11 cellular contexts compared by ENCODE assay signal in the genomic region with DNA sequence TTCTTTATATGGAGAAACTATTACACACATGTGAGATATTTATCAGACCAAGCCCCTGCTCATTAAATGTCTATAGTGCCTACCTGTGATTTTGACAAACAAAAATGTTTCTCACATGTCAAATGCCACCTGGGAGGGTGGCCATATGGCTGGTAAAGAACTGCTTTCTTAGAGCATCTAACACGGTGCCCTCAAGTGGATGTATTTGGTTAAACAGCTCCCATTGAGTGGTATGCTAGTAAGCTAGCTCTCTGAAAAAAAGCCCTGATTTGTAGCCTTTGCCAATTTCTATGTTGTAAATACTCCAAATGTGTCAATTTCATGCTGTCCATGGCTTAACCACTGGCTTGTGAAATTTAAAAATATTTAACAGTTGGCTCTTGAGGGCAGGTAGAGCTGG.
DNase-seq lines count a peak whose midpoint lies in the region; ATAC-seq, FAIRE-seq and TF ChIP-seq lines count a peak whose summit lies in the region.
"Had no signal": no experiment of that assay in that cellular context is flagged by ENCODE, and none has a peak within 500 bp of the region (broad histone marks: within the 10 kb centered on the region; RNA-seq: fewer than 3 reads in every experiment).

No MANE protein-coding gene starts in this region.

- dilution Hi-C loops in mammary epithelial cell (cut with HindIII; ENCODE audit: low sequenced_read_pairs), result loop anchor here (10.0 kb wide), 1 partner anchor 540 kb away; no protein-coding TSS in a partner anchor

- no peaks in the 10 kb centered on the region for H3K4me1 Mint-ChIP-seq in MCF 10A (ENCODE audit: insufficient read depth, unreplicated experiment)
- no peaks in the 10 kb centered on the region for H3K4me1 Mint-ChIP-seq in stimulated activated naive B cell treated with anti-CD40 and anti-IgM and Interleukin-4, amounts not matched to agents 10 μg/mL and 1 μg/mL and 100 μg/mL, for 72 hours
- H3K4me1 Mint-ChIP-seq: activated B cell treated with CpG ODN at 0.5 μM for 24 hours had no signal

- no peak overlapping the region for H3K27ac ChIP-seq in mammary epithelial cell (ENCODE audit: insufficient read depth, low read depth, low read length)

- ATAC-seq in HG03103 (IDR thresholded peaks at IDR 0.05; ENCODE audit: low read depth, unreplicated experiment), result peak; percentile 71
- peak; percentile 54 to 71 for ATAC-seq in stimulated activated naive B cell treated with anti-CD40 and anti-IgM and Interleukin-4, amounts not matched to agents 10 μg/mL and 1 μg/mL and 100 μg/mL, for 72 hours (replicated peaks)

- no peak overlapping the region for H3K4me2 ChIP-seq in mammary epithelial cell (ENCODE audit: insufficient read depth, low read depth, low read length)

- in situ Hi-C loops in mammary epithelial cell (cut with MboI; ENCODE audit: low sequenced_read_pairs in 2 of 2), result loop anchor here (10.0 kb wide), 1 partner anchor 420 kb away; no protein-coding TSS in a partner anchor

- no peak overlapping the region for H3K27ac Mint-ChIP-seq in MCF 10A (ENCODE audit: low read depth, unreplicated experiment)
- H3K27ac Mint-ChIP-seq in stimulated activated naive B cell treated with anti-CD40 and anti-IgM and Interleukin-4, amounts not matched to agents 10 μg/mL and 1 μg/mL and 100 μg/mL, for 72 hours, result no peak overlapping the region
- H3K27ac Mint-ChIP-seq: activated B cell treated with CpG ODN at 0.5 μM for 24 hours; dendritic cell treated with granulocyte-macrophage colony-stimulating factor and Interleukin-4, amounts not matched to agents 40 ng/mL and 50 ng/mL, for 4 days; stimulated activated naive CD8-positive, alpha-beta T cell treated with anti-CD3 and anti-CD28 coated beads, Interleukin-15, Interleukin-2, amounts not matched to agents 100 ng/mL and 50 ng/mL, for 24 hours had no signal

- no peak for TF ChIP-seq CTCF in MCF 10A (IDR thresholded peaks at IDR 0.05; ENCODE audit: unreplicated experiment)
- peak in 1 of 2 donors; percentile 36 for TF ChIP-seq CTCF in mammary epithelial cell (conservative IDR thresholded peaks at IDR 0.05 in 1 of 2, IDR thresholded peaks at IDR 0.05 in 1 of 2; ENCODE audit: extremely low read depth in 1 of 2, insufficient read depth in 1 of 2, low read depth in 1 of 2, low read length in 2 of 2)

- H3K4me3 ChIP-seq in mammary epithelial cell (replicated peaks in 1 of 3; ENCODE audit: insufficient read depth in 1 of 3, low read depth in 2 of 3, low read length in 3 of 3), result no peak overlapping the region

- H4K20me1 ChIP-seq in mammary epithelial cell (ENCODE audit: insufficient read depth, low read length), result no peaks in the 10 kb centered on the region

- peaks cover 6% of the 10 kb centered on the region for H3K27me3 ChIP-seq in mammary epithelial cell (ENCODE audit: insufficient read depth, low read length)

- no peak overlapping the region for H3K9ac ChIP-seq in mammary epithelial cell (ENCODE audit: insufficient read depth, low read length)

- 0% methylated on average over 1 of the region's 1 CpG for WGBS in mammary epithelial cell (ENCODE audit: low coverage, missing lambda C conversion rate)

- no peaks in the 10 kb centered on the region for H3K36me3 ChIP-seq in mammary epithelial cell (ENCODE audit: insufficient read depth, low read length)

- H3K4me3 Mint-ChIP-seq in MCF 10A (ENCODE audit: unreplicated experiment), result no peak overlapping the region
- no peak overlapping the region for H3K4me3 Mint-ChIP-seq in stimulated activated naive B cell treated with anti-CD40 and anti-IgM and Interleukin-4, amounts not matched to agents 10 μg/mL and 1 μg/mL and 100 μg/mL, for 72 hours
- H3K4me3 Mint-ChIP-seq: activated B cell treated with CpG ODN at 0.5 μM for 24 hours; dendritic cell treated with granulocyte-macrophage colony-stimulating factor and Interleukin-4, amounts not matched to agents 40 ng/mL and 50 ng/mL, for 4 days; stimulated activated naive CD8-positive, alpha-beta T cell treated with anti-CD3 and anti-CD28 coated beads, Interleukin-15, Interleukin-2, amounts not matched to agents 100 ng/mL and 50 ng/mL, for 24 hours had no signal

- intact Hi-C loops in MCF 10A (cut with micrococcal nuclease) (no loop called here), mammary epithelial cell (cut with micrococcal nuclease) (loop anchor here (1.0 to 10.0 kb wide), 3 partner anchors 157 to 300 kb away; no protein-coding TSS in a partner anchor)

- POLR2A ChIA-PET in MCF 10A (lab: Yijun Ruan, JAX), result no interaction called here

- no peaks in the 10 kb centered on the region for H3K79me2 ChIP-seq in mammary epithelial cell (ENCODE audit: insufficient read depth, low read length)

- no peaks in the 10 kb centered on the region for H3K9me3 Mint-ChIP-seq in MCF 10A (ENCODE audit: unreplicated experiment)
- peaks cover 0 to 3% of the 10 kb centered on the region in 2 donors for H3K9me3 Mint-ChIP-seq in stimulated activated naive B cell treated with anti-CD40 and anti-IgM and Interleukin-4, amounts not matched to agents 10 μg/mL and 1 μg/mL and 100 μg/mL, for 72 hours
- H3K9me3 Mint-ChIP-seq: dendritic cell treated with granulocyte-macrophage colony-stimulating factor and Interleukin-4, amounts not matched to agents 40 ng/mL and 50 ng/mL, for 4 days; stimulated activated naive CD8-positive, alpha-beta T cell treated with anti-CD3 and anti-CD28 coated beads, Interleukin-15, Interleukin-2, amounts not matched to agents 100 ng/mL and 50 ng/mL, for 24 hours had no signal

- no TSS peak for BruUV-seq in MCF 10A (replicated peaks; lab: Mats Ljungman, UMichigan)
- BruUV-seq in mammary epithelial cell (replicated peaks; lab: Mats Ljungman, UMichigan), result no TSS peak

- peaks cover 69% of the 10 kb centered on the region for H3K27me3 Mint-ChIP-seq in MCF 10A (ENCODE audit: insufficient read depth, unreplicated experiment)
- peaks cover 32 to 55% of the 10 kb centered on the region in 2 donors for H3K27me3 Mint-ChIP-seq in stimulated activated naive B cell treated with anti-CD40 and anti-IgM and Interleukin-4, amounts not matched to agents 10 μg/mL and 1 μg/mL and 100 μg/mL, for 72 hours

- H2AFZ ChIP-seq in mammary epithelial cell (ENCODE audit: low read depth, low read length), result no peak overlapping the region

- no peaks in the 10 kb centered on the region for H3K36me3 Mint-ChIP-seq in MCF 10A (ENCODE audit: insufficient read depth, unreplicated experiment)
- H3K36me3 Mint-ChIP-seq in stimulated activated naive B cell treated with anti-CD40 and anti-IgM and Interleukin-4, amounts not matched to agents 10 μg/mL and 1 μg/mL and 100 μg/mL, for 72 hours, result no peaks in the 10 kb centered on the region

- FAIRE-seq in urothelium cell line (lab: Jason Lieb, UNC), result no peak

- DNase-seq in MCF 10A (ENCODE audit: unreplicated experiment), result peak; percentile 23
- no peak for DNase-seq in mammary epithelial cell
- peak; percentile 10 for DNase-seq in SW480 (ENCODE audit: low spot score)
- no peak for DNase-seq in stimulated activated naive B cell treated with anti-CD40 and anti-IgM and Interleukin-4, amounts not matched to agents 10 μg/mL and 1 μg/mL and 100 μg/mL, for 72 hours
- DNase-seq in urothelium cell line (ENCODE audit: low spot score), result no peak
- DNase-seq in cerebellum (ENCODE audit: low spot score), result no peak
- DNase-seq in NCI-H2029 (lab: John Stamatoyannopoulos, UW), result no peak
- DNase-seq: activated B cell treated with CpG ODN at 0.5 μM for 24 hours had no signal

- peaks cover 3% of the 10 kb centered on the region for H3K4me1 ChIP-seq in mammary epithelial cell (ENCODE audit: insufficient read depth, low read length)

- no peaks in the 10 kb centered on the region for H3K9me3 ChIP-seq in mammary epithelial cell (replicated peaks; ENCODE audit: insufficient read depth, low read length)

- CTCF ChIA-PET in MCF 10A (lab: Yijun Ruan, JAX) (interaction anchor here (0.6 to 4.3 kb wide), 10 partner anchors 27 to 562 kb away, joined by 3 to 42 read pairs (median 4); no protein-coding TSS in a partner anchor), mammary epithelial cell (lab: Charles Lee; ENCODE audit: low non-redundant PET) (interaction anchor here (0.5 to 0.7 kb wide), 5 partner anchors 90 to 307 kb away, joined by 3 to 8 read pairs (median 5); no protein-coding TSS in a partner anchor)

Comparison
In these comparisons a context has a peak if more than half of its experiments do, and no peak if none do; other contexts are left out.
1. DNase-seq: peak in MCF 10A (single experiment) and SW480 (single experiment); none in mammary epithelial cell (single experiment), stimulated activated naive B cell treated with anti-CD40 and anti-IgM and Interleukin-4, amounts not matched to agents 10 μg/mL and 1 μg/mL and 100 μg/mL, for 72 hours (single experiment), urothelium cell line (single experiment), cerebellum (single experiment) and NCI-H2029 (single experiment).